Comparison of ENCODE assay signal across 8 cellular contexts in the genomic region with DNA sequence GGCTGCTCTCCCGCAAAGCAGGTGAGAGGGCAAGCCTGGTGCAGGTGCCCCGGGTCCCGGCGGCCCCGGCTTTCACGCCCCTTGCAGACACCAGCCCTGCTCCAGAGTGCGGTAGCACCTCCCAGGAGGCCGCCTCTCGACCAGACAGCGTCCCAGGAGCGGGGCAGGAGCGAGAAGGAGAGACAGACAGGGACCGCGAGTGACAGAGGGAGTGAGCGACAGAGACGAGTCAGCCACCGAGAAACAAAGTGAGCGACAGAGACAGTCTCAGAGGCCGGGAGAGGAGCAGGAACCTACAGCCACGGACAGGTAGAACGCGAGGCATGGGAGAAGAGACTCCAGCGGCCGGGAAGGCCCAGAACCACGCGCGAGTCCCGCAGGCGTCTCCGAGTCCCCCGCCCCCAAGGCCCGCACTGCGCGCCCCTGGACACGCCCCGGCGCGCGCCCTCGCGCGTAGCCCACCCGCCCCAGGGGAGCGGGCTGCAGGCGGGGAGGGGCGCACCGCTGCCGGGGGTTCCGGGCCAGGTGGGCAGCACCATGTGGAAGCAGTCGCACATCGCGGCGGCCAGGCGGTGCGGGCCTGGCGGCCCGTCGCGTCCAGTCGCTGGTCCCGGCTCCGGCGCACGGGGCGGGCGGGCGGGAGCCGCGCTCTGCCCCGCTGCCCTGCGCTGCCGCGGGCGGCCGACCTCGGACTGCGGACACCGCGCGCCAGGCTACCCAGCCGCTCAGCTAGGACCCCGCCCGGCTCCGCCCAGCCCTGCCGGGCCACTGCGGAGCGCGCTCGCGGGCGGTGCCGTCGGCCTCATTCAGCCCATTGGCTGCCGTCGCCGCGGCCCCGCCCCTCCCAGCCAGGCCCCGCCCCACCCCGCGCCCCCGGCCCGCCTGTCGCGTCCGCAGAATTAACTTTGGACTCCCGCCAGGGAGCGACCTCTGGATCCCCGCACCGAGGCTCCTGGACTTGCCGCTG. TPM values are rescaled to one million over a fixed set of nuclear protein-coding genes. Genes with fewer than 3 reads are reported as not detected.
DNase-seq lines count a peak whose midpoint lies in the region; ATAC-seq and TF ChIP-seq lines count a peak whose summit lies in the region.

A gene (minus strand): TSS at position 694 of the 967 bp plus-strand sequence. CDS start 137 bp downstream, at position 557.

- WGBS in HUES64, result 3% methylated on average over 111 of the region's 111 CpGs
- 2 to 7% (median 5%) methylated on average over 47 to 111 of the region's 111 CpGs for WGBS in heart left ventricle, 4 donors

- H3K27me3 ChIP-seq in HUES64 (ENCODE audit: insufficient read depth, low read length) (peaks cover 46% of the 10 kb centered on the region), SJSA1 (replicated peaks) (no peaks in the 10 kb centered on the region), heart left ventricle (peaks cover 0 to 20% (median 0%) of the 10 kb centered on the region in 9 donors), parathyroid adenoma (ENCODE audit: control insufficient read depth, insufficient read depth, low read length) (no peaks in the 10 kb centered on the region)

- peak within 1 kb of the TSS; percentile 66 for H3K4me2 ChIP-seq in parathyroid adenoma (ENCODE audit: low read length)

- TF ChIP-seq POLR2A in heart left ventricle (IDR thresholded peaks at IDR 0.05), result no peak

- intact Hi-C loops in heart left ventricle (cut with DNase I), result loop anchor here in 9 of 10 donors (1.0 to 10.0 kb wide), 9 partner anchors 34 to 227 kb away; a partner anchor contains a TSS

- peak within 1 kb of the TSS; percentile 65 for H2AFZ ChIP-seq in parathyroid adenoma

- ATAC-seq in heart left ventricle, result peak in 3 of 4 donors; percentile 68 to 81 (median 70)
- no peak for ATAC-seq in HG03565 (IDR thresholded peaks at IDR 0.05; ENCODE audit: unreplicated experiment)
- ATAC-seq in HG02588 (IDR thresholded peaks at IDR 0.05; ENCODE audit: unreplicated experiment), result no peak

- TF ChIP-seq CTCF in C4-2B (conservative IDR thresholded peaks at IDR 0.05), result no peak
- no peak for TF ChIP-seq CTCF in heart left ventricle (IDR thresholded peaks at IDR 0.05)
- no peak for TF ChIP-seq CTCF in parathyroid adenoma (IDR thresholded peaks at IDR 0.05)

- no peaks in the 10 kb centered on the region for H3K79me2 ChIP-seq in parathyroid adenoma

- H3K27ac ChIP-seq in C4-2B (peak within 1 kb of the TSS; percentile 33), HUES64 (ENCODE audit: low read depth, low read length) (no peak within 1 kb of the TSS), SJSA1 (no peak within 1 kb of the TSS), heart left ventricle (peak within 1 kb of the TSS in 1 of 12 donors; percentile 53), parathyroid adenoma (no peak within 1 kb of the TSS)

- H3K36me3 ChIP-seq in HUES64 (ENCODE audit: insufficient read depth, low read length) (no peaks in the 10 kb centered on the region), SJSA1 (no peaks in the 10 kb centered on the region), heart left ventricle (no peaks in the 10 kb centered on the region), parathyroid adenoma (ENCODE audit: control insufficient read depth, insufficient read depth, low read length) (no peaks in the 10 kb centered on the region)

- H3K4me3 ChIP-seq in HUES64 (ENCODE audit: low read length), result peak within 1 kb of the TSS; percentile 50
- peak within 1 kb of the TSS; percentile 35 for H3K4me3 ChIP-seq in SJSA1
- H3K4me3 ChIP-seq in heart left ventricle, result peak within 1 kb of the TSS; percentile 7 to 66 (median 50)
- H3K4me3 ChIP-seq in parathyroid adenoma (ENCODE audit: low read depth, low read length), result peak within 1 kb of the TSS; percentile 11

- H3K4me1 ChIP-seq in HUES64 (ENCODE audit: insufficient read depth, low read length), result peaks cover 10% of the 10 kb centered on the region; the same call in 1 of the 2 replicates
- peaks cover 45% of the 10 kb centered on the region for H3K4me1 ChIP-seq in SJSA1 (replicated peaks)
- H3K4me1 ChIP-seq in heart left ventricle, result peaks cover 7 to 64% (median 42%) of the 10 kb centered on the region in 12 donors
- peaks cover 33% of the 10 kb centered on the region for H3K4me1 ChIP-seq in parathyroid adenoma

- DNase-seq in SJSA1 (ENCODE audit: low read depth in 1 of 2, low spot score in 2 of 2) (peak in 1 of 2 experiments; percentile 69), amniotic epithelial cell (ENCODE audit: low read depth) (peak; percentile 58), heart left ventricle (peak; percentile 74 to 89 (median 82))

- H3K9ac ChIP-seq in HUES64 (ENCODE audit: low read depth, low read length) (no peak within 1 kb of the TSS), parathyroid adenoma (no peak within 1 kb of the TSS)

- H3K9me3 ChIP-seq in HUES64 (ENCODE audit: insufficient read depth, low read depth, low read length) (no peaks in the 10 kb centered on the region), SJSA1 (replicated peaks) (no peaks in the 10 kb centered on the region), heart left ventricle (no peaks in the 10 kb centered on the region), parathyroid adenoma (ENCODE audit: control insufficient read depth, low read length) (no peaks in the 10 kb centered on the region)

RNA-seq across cellular contexts. Expression of the gene that starts here (rescaled TPM):
- 0.55 TPM for polyA plus RNA-seq in HUES64 (2013, experiment 1 of 2)
- 0.76 TPM for polyA plus RNA-seq in HUES64 (2013, experiment 2 of 2)
- total RNA-seq in SJSA1 (2014; rRNA removed; shearing (Covaris generic)), result 4.3 and 8.9 TPM in 2 replicates
- total RNA-seq in heart left ventricle, result 10 to 100 TPM in 2 of 9 donors, 1 to 10 TPM in 7; 1.5 to 22.3 (median 3.7) TPM
- polyA plus RNA-seq in heart left ventricle, result 1 to 10 TPM; 2.2 to 2.5 TPM

Comparison
In these comparisons a context has a peak if more than half of its experiments do, and no peak if none do; other contexts are left out.
1. ATAC-seq: peak in heart left ventricle (3 of 4); none in HG03565 (single experiment) and HG02588 (single experiment).
2. Peak in every context shown above with its lines, with median percentiles within 50 percentile points of each other: H3K4me3 ChIP-seq.